ENCODE assay signal across 10 cellular contexts in genomic region chr13:28423010-28423409, GRCh38.
DNase-seq lines count a peak whose midpoint lies in the region; ATAC-seq and TF ChIP-seq lines count a peak whose summit lies in the region.
"Had no signal": no experiment of that assay in that cellular context is flagged by ENCODE, and none has a peak within 500 bp of the region (broad histone marks: within the 10 kb centered on the region; RNA-seq: fewer than 3 reads in every experiment).

No MANE protein-coding gene starts in this region.

- H3K4me1 Mint-ChIP-seq in Caco-2 (ENCODE audit: low read depth, unreplicated experiment) (peaks cover 7% of the 10 kb centered on the region), type B pancreatic cell (ENCODE audit: unreplicated experiment) (no peaks in the 10 kb centered on the region)
- H3K4me1 Mint-ChIP-seq: neural crest cell had no signal

- TF ChIP-seq CTCF in Caco-2 (IDR thresholded peaks at IDR 0.05; ENCODE audit: insufficient read depth in 1 of 2, low read depth in 1 of 2, low read length in 1 of 2, severe bottlenecking in 1 of 2, unreplicated experiment in 1 of 2) = no peak
- TF ChIP-seq CTCF in type B pancreatic cell (conservative IDR thresholded peaks at IDR 0.05) = no peak

- H3K27ac Mint-ChIP-seq in Caco-2 (ENCODE audit: unreplicated experiment) = no peak overlapping the region
- no peak overlapping the region for H3K27ac Mint-ChIP-seq in type B pancreatic cell

- H3K27me3 ChIP-seq in Caco-2 (replicated peaks; ENCODE audit: control insufficient read depth, insufficient read depth, low read length) = no peaks in the 10 kb centered on the region
- H3K27me3 ChIP-seq: body of pancreas had no signal

- POLR2A ChIA-PET in Caco-2 (lab: Charles Lee) = no interaction called here

- H3K4me3 ChIP-seq in Caco-2 (ENCODE audit: low read depth, low read length) = no peak overlapping the region
- H3K4me3 ChIP-seq: body of pancreas had no signal

- no peaks in the 10 kb centered on the region for H3K4me1 ChIP-seq in Caco-2
- H3K4me1 ChIP-seq: body of pancreas had no signal

- H3K9me3 Mint-ChIP-seq in Caco-2 (ENCODE audit: unreplicated experiment) (no peaks in the 10 kb centered on the region), type B pancreatic cell (no peaks in the 10 kb centered on the region)

- H3K27me3 Mint-ChIP-seq in Caco-2 (ENCODE audit: insufficient read depth, unreplicated experiment) = no peaks in the 10 kb centered on the region
- H3K27me3 Mint-ChIP-seq in type B pancreatic cell = peaks cover 15% of the 10 kb centered on the region

- CTCF ChIA-PET in Caco-2 (lab: Charles Lee) = no interaction called here

- no peaks in the 10 kb centered on the region for H3K9me3 ChIP-seq in Caco-2
- H3K9me3 ChIP-seq: body of pancreas had no signal

- H3K4me3 Mint-ChIP-seq in Caco-2 (ENCODE audit: unreplicated experiment) = no peak overlapping the region
- H3K4me3 Mint-ChIP-seq in type B pancreatic cell = no peak overlapping the region
- H3K4me3 Mint-ChIP-seq: neural crest cell had no signal

- peak; percentile 88 for ATAC-seq in GM18502 (IDR thresholded peaks at IDR 0.05; ENCODE audit: poor library complexity, unreplicated experiment)
- peak; percentile 89 for ATAC-seq in GM21786 (IDR thresholded peaks at IDR 0.05; ENCODE audit: unreplicated experiment)
- ATAC-seq in left lobe of liver = peak; percentile 43
- ATAC-seq: body of pancreas had no signal

- intact Hi-C loops in Caco-2 (cut with micrococcal nuclease; ENCODE audit: unreplicated experiment) = no loop called here

- DNase-seq in OCI-M1 (lab: John Stamatoyannopoulos, UW) (peak; percentile 42), left lobe of liver (ENCODE audit: low spot score) (no peak), NCI-H2227 treated with DMSO at 0.1 percent for 48 hours (lab: John Stamatoyannopoulos, UW) (no peak), Caco-2 (no peak), NCI-H748 (lab: John Stamatoyannopoulos, UW; ENCODE audit: unreplicated experiment) (no peak), type B pancreatic cell (ENCODE audit: extremely low spot score, unreplicated experiment) (no peak)

- H3K36me3 Mint-ChIP-seq in Caco-2 (ENCODE audit: insufficient read depth, unreplicated experiment) (no peaks in the 10 kb centered on the region), type B pancreatic cell (no peaks in the 10 kb centered on the region)

- H3K36me3 ChIP-seq in Caco-2 (ENCODE audit: control insufficient read depth, insufficient read depth, low read length) = no peaks in the 10 kb centered on the region

- no TSS peak for BruUV-seq in Caco-2 (replicated peaks; lab: Mats Ljungman, UMichigan)
